Comparison of ENCODE assay signal across 2 cellular contexts in genomic region chr7:5453566-5454075, GRCh38.
A peak's percentile ranks its signal among the peaks of the same experiment; 100 is the strongest.
TF ChIP-seq lines count a peak whose summit lies in the region.

No MANE protein-coding gene starts in this region.

TF ChIP-seq in HepG2, 621 proteins besides CTCF, POLR2A, EP300 and RAD21:
- TF ChIP-seq ZNF121 (CRISPR knock-in tag; IDR thresholded peaks at IDR 0.05) (0 out of 2 replicates have a peak, but pooled peaks have one; percentile 32), ZNF770 (CRISPR knock-in tag; IDR thresholded peaks at IDR 0.05) (peak; percentile 79), KLF11 (CRISPR knock-in tag; IDR thresholded peaks at IDR 0.05) (no peak), MEIS1 (CRISPR knock-in tag; IDR thresholded peaks at IDR 0.05; ENCODE audit: borderline replicate concordance) (no peak), ZNF234 (CRISPR knock-in tag; conservative IDR thresholded peaks at IDR 0.05) (no peak), MTF2 (CRISPR knock-in tag; IDR thresholded peaks at IDR 0.05; ENCODE audit: borderline replicate concordance) (no peak), PCBP2 (optimal IDR thresholded peaks at IDR 0.05; ENCODE audit: low read depth, low read length, poor library complexity, severe bottlenecking) (no peak), TCF12 (IDR thresholded peaks at IDR 0.05) (no peak), TCF12 (CRISPR knock-in tag; IDR thresholded peaks at IDR 0.05) (no peak), FOXO1 (CRISPR knock-in tag; IDR thresholded peaks at IDR 0.05) (no peak), SMC3 (IDR thresholded peaks at IDR 0.05; ENCODE audit: low read length) (no peak), PRDM10 (CRISPR knock-in tag; IDR thresholded peaks at IDR 0.05; ENCODE audit: low read depth) (no peak), JARID2 (CRISPR knock-in tag; IDR thresholded peaks at IDR 0.05; ENCODE audit: insufficient replicate concordance) (no peak), ZNF547 (CRISPR knock-in tag; IDR thresholded peaks at IDR 0.05) (no peak), REST (IDR thresholded peaks at IDR 0.05; ENCODE audit: borderline replicate concordance in 1 of 2, low read depth in 1 of 2, low read length in 2 of 2) (no peak)

TF ChIP-seq in K562, 482 proteins besides CTCF, POLR2A, EP300 and RAD21:
- TF ChIP-seq ZNF584 (CRISPR knock-in tag; IDR thresholded peaks at IDR 0.05; ENCODE audit: low read depth) (no peak), ELF1 (tag; IDR thresholded peaks at IDR 0.05) (no peak), KDM1A (IDR thresholded peaks at IDR 0.05) (peak; percentile 54 to 57; a peak in 3 of 4 replicates), BCOR (IDR thresholded peaks at IDR 0.05) (peak; percentile 69), SMARCA5 (IDR thresholded peaks at IDR 0.05) (peak; percentile 23; the same call in 1 of the 2 replicates), ZNF512 (tag; IDR thresholded peaks at IDR 0.05) (no peak), MECOM (CRISPR knock-in tag; IDR thresholded peaks at IDR 0.05) (no peak), ATF7 (IDR thresholded peaks at IDR 0.05) (no peak), ZNF121 (CRISPR knock-in tag; conservative IDR thresholded peaks at IDR 0.05) (peak; percentile 77)
